Comparison of ENCODE assay signal across 11 cellular contexts in the genomic region with DNA sequence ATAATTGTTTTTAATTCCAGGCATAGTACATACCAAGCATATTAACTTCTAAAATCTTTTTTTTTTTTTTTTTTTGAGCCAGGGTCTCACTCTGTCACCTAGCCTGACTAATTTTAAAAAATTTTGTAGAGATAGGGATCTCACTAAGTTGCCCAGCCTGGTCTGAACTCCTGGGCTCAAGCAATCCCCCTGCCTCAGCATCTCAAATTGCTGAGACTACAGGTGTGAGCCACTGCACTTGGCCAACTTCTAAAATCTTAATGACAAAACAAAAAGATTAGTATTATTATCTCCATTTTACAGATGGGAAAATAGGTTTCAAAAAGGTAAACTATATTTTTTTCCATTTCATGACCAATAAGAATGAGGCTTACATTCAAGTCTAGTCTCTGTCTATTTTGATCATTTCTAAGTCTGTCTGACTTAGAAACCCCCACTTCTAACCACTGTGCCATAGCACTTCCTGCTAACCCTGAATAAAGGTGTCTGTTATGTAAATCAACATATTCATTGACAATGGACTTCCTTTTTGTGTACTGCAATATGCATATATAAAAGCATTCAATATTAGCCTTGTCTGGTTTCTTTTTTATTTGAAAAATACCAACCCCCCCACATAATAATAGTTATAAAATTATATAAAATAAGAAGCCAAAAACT. TPM values are rescaled to one million over a fixed set of nuclear protein-coding genes. Genes with fewer than 3 reads are reported as not detected.
DNase-seq lines count a peak whose midpoint lies in the region; ATAC-seq, FAIRE-seq and TF ChIP-seq lines count a peak whose summit lies in the region.
"Had no signal": no experiment of that assay in that cellular context is flagged by ENCODE, and none has a peak within 500 bp of the region (broad histone marks: within the 10 kb centered on the region; RNA-seq: fewer than 3 reads in every experiment).

No MANE protein-coding gene starts in this region.

- peaks cover 0 to 4% of the 10 kb centered on the region in 2 experiments; a peak in 2 of 4 replicates for H3K27me3 ChIP-seq in GM12878 (replicated peaks in 1 of 2; ENCODE audit: control insufficient read depth in 2 of 2, insufficient read depth in 2 of 2, low read length in 1 of 2)
- H3K27me3 ChIP-seq in body of pancreas: no peaks in the 10 kb centered on the region

- no peak overlapping the region for H2AFZ ChIP-seq in GM12878 (ENCODE audit: control insufficient read depth, low read depth, low read length)

- intact Hi-C loops in GM12878 (cut with micrococcal nuclease; ENCODE audit: unreplicated experiment): no loop called here
- intact Hi-C loops in body of pancreas (cut with DNase I): no loop called here

- ATAC-seq in GM18498 (IDR thresholded peaks at IDR 0.05; ENCODE audit: unreplicated experiment) (peak; percentile 86), GM21423 (IDR thresholded peaks at IDR 0.05; ENCODE audit: unreplicated experiment) (peak; percentile 84), HG03469 (IDR thresholded peaks at IDR 0.05; ENCODE audit: unreplicated experiment) (peak; percentile 93), GM12878 (peak; percentile 46; the same call in 2 of the 3 replicates), GM21526 (IDR thresholded peaks at IDR 0.05; ENCODE audit: low FRiP score, unreplicated experiment) (no peak), body of pancreas (no peak)
- ATAC-seq: left colon had no signal

- BruUV-seq in GM12878 (replicated peaks; lab: Mats Ljungman, UMichigan): no TSS peak

- no peak for TF ChIP-seq RAD21 in GM12878 (IDR thresholded peaks at IDR 0.05; ENCODE audit: insufficient read depth, low read depth, low read length)

- TF ChIP-seq POLR2A in GM12878 (IDR thresholded peaks at IDR 0.05; ENCODE audit: low read depth, low read length) (no peak), body of pancreas (IDR thresholded peaks at IDR 0.05) (no peak)

- H3K9me3 ChIP-seq in GM12878 (replicated peaks; ENCODE audit: control insufficient read depth, insufficient read depth, low read length) (no peaks in the 10 kb centered on the region; the same call in 2 of the 3 replicates), body of pancreas (no peaks in the 10 kb centered on the region)

- no peak overlapping the region for H3K9ac ChIP-seq in GM12878 (ENCODE audit: control insufficient read depth, insufficient read depth, low read length)

- no peaks in the 10 kb centered on the region for H3K36me3 ChIP-seq in GM12878 (ENCODE audit: control insufficient read depth in 2 of 2, insufficient read depth in 2 of 2, low read length in 1 of 2)
- no peaks in the 10 kb centered on the region for H3K36me3 ChIP-seq in body of pancreas (replicated peaks in 1 of 2; ENCODE audit: insufficient read depth in 1 of 2, low read depth in 2 of 2)

- CTCF ChIA-PET in GM12878 (lab: Yijun Ruan, JAX): no interaction called here

- H3K27ac ChIP-seq in GM12878 (ENCODE audit: control insufficient read depth, insufficient read depth): no peak overlapping the region
- H3K27ac ChIP-seq in body of pancreas: no peak overlapping the region
- no peak overlapping the region for H3K27ac ChIP-seq in coronary artery

- no peaks in the 10 kb centered on the region for H4K20me1 ChIP-seq in GM12878 (ENCODE audit: control insufficient read depth, insufficient read depth)

- RAD21 ChIA-PET in GM12878 (lab: Charles Lee; ENCODE audit: unreplicated experiment): no interaction called here

- in situ Hi-C loops in GM12878 (cut with MboI): no loop called here

- POLR2A ChIA-PET in GM12878 (lab: Charles Lee): no interaction called here

- H3K79me2 ChIP-seq in GM12878 (ENCODE audit: control insufficient read depth, insufficient read depth, low read length): no peaks in the 10 kb centered on the region

- SMC1A ChIA-PET in GM12878 (lab: Charles Lee; ENCODE audit: uncharacterized antibody, unreplicated experiment): no interaction called here

- DNase-seq in GM12878 (ENCODE audit: low read depth, low spot score) (no peak), body of pancreas (no peak), NCI-H2029 treated with DMSO at 0.1 percent for 48 hours (lab: John Stamatoyannopoulos, UW) (no peak), coronary artery (ENCODE audit: low spot score) (no peak)
- DNase-seq: COR-L47, left colon, NCI-H2081 treated with DMSO at 0.1 percent for 48 hours had no signal

- H3K4me3 ChIP-seq in GM12878: no peak overlapping the region
- H3K4me3 ChIP-seq in body of pancreas: no peak overlapping the region
- no peak overlapping the region for H3K4me3 ChIP-seq in coronary artery

- no peak overlapping the region for H3K4me2 ChIP-seq in GM12878 (ENCODE audit: control insufficient read depth, insufficient read depth)

- no peak for TF ChIP-seq EP300 in GM12878 (IDR thresholded peaks at IDR 0.05; ENCODE audit: borderline replicate concordance in 1 of 2, control insufficient read depth in 1 of 2, low read depth in 2 of 2, low read length in 2 of 2)

- no peaks in the 10 kb centered on the region for H3K4me1 ChIP-seq in GM12878 (ENCODE audit: control insufficient read depth, insufficient read depth, low read length)
- H3K4me1 ChIP-seq in body of pancreas: no peaks in the 10 kb centered on the region

- FAIRE-seq in GM12878 (lab: Jason Lieb, UNC): no peak

- TF ChIP-seq CTCF in GM12878 (IDR thresholded peaks at IDR 0.05 in 2 of 3, conservative IDR thresholded peaks at IDR 0.05 in 1 of 3; ENCODE audit: control insufficient read depth in 2 of 3, extremely low read depth in 1 of 3, insufficient read depth in 1 of 3, low read depth in 3 of 3, low read length in 3 of 3): no peak
- no peak for TF ChIP-seq CTCF in body of pancreas (IDR thresholded peaks at IDR 0.05)
- TF ChIP-seq CTCF in coronary artery (IDR thresholded peaks at IDR 0.05): no peak

TF ChIP-seq in GM12878, 131 proteins besides CTCF, POLR2A, EP300 and RAD21:
- TF ChIP-seq, protein P1, sequence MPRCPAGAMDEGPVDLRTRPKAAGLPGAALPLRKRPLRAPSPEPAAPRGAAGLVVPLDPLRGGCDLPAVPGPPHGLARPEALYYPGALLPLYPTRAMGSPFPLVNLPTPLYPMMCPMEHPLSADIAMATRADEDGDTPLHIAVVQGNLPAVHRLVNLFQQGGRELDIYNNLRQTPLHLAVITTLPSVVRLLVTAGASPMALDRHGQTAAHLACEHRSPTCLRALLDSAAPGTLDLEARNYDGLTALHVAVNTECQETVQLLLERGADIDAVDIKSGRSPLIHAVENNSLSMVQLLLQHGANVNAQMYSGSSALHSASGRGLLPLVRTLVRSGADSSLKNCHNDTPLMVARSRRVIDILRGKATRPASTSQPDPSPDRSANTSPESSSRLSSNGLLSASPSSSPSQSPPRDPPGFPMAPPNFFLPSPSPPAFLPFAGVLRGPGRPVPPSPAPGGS (IDR thresholded peaks at IDR 0.05; ENCODE audit: borderline replicate concordance, insufficient read depth, low read depth, low read length, poor library complexity, severe bottlenecking): no peak
- TF ChIP-seq, protein P2, sequence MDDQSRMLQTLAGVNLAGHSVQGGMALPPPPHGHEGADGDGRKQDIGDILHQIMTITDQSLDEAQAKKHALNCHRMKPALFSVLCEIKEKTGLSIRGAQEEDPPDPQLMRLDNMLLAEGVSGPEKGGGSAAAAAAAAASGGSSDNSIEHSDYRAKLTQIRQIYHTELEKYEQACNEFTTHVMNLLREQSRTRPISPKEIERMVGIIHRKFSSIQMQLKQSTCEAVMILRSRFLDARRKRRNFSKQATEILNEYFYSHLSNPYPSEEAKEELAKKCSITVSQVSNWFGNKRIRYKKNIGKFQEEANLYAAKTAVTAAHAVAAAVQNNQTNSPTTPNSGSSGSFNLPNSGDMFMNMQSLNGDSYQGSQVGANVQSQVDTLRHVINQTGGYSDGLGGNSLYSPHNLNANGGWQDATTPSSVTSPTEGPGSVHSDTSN (IDR thresholded peaks at IDR 0.05; ENCODE audit: insufficient replicate concordance, low read depth, low read length): no peak
TF ChIP-seq in GM12878: peak in this region for 0.

RNA-seq across cellular contexts. Expression of a gene that starts 28.7 kb away (rescaled TPM):
- total RNA-seq in GM12878 (2013; cell fraction: nucleolus; rRNA removed): 9.5 and 10.2 TPM in 2 replicates
- total RNA-seq in GM12878 (2014; rRNA removed) (1.7 and 2.7 TPM in 2 replicates), GM12878 (2014; rRNA removed; fragmentation: Illumina TruSeq; extraction: Trizol) (1.4 and 1.8 TPM in 2 replicates), GM12878 (2021) (2.6 and 3.6 TPM in 2 replicates), body of pancreas (10 to 100 TPM; 18.5 to 24.6 TPM)
- 2.5 TPM for polyA plus RNA-seq in GM12878 (2011; ENCODE audit: low read depth)
- polyA plus RNA-seq in GM12878 (2011; rRNA removed) (3.2 and 3.8 TPM in 2 replicates), GM12878 (2014; fragmentation: Illumina TruSeq; extraction: Trizol) (0.76 and 1.5 TPM in 2 replicates), GM12878 (2014; fragmentation: Nextera tagmentation; extraction: Ambion mirVana) (under 1 TPM; 0.40 to 0.51 TPM), GM12878 (2014; rRNA removed) (0.91 and 1.7 TPM in 2 replicates), GM12878 (2016; fragmentation: Nextera tagmentation; extraction: Ambion mirVana) (under 1 TPM; 0.14 to 0.37 TPM)
- 1.5 and 2.5 TPM in 2 replicates for polyA plus RNA-seq in GM12878 (2011; cell fraction: cytosol; rRNA removed)
- polyA plus RNA-seq in GM12878 (2011; cell fraction: nucleus; rRNA removed): 5.7 and 7.5 TPM in 2 replicates
- polyA plus RNA-seq in GM12878 (2012): 1.5 and 3.5 TPM in 2 replicates
- 16.0 and 21.5 TPM in 2 replicates for polyA minus RNA-seq in GM12878 (2011; rRNA and poly(A)+ RNA removed)
- polyA minus RNA-seq in GM12878 (2011; cell fraction: cytosol; rRNA and poly(A)+ RNA removed): 2.6 and 2.9 TPM in 2 replicates
- polyA minus RNA-seq in GM12878 (2011; cell fraction: nucleus; rRNA and poly(A)+ RNA removed): 18.6 and 39.0 TPM in 2 replicates

Comparison
In these comparisons a context has a peak if more than half of its experiments do, and no peak if none do; other contexts are left out.
1. ATAC-seq: peak in GM18498 (single experiment), GM21423 (single experiment), HG03469 (single experiment) and GM12878 (single experiment); none in GM21526 (single experiment) and body of pancreas (single experiment).